24 cellular contexts compared by ENCODE assay signal in the genomic region with DNA sequence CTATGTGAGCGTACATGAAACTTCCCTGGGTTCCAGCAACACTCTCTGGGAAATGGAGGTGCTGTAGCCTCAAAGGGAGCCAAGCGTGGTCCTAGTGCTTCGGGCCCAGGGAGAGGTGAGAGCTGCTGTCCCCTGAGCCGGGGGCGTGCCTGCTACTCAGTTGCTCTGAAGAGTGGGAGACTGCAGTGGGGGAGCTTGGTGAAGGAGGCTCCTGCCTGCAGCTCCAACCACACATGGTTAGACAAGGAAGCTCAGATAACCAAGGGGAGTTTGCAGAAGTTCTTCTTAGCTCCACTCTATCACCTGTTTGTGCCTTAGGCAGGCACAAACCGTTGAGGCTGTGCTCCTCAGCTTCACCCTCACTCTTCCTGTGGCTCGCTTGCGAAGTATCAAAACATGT. TPM values are rescaled to one million over a fixed set of nuclear protein-coding genes. Genes with fewer than 3 reads are reported as not detected.
"Had no signal": no experiment of that assay in that cellular context is flagged by ENCODE, and none has a peak within 500 bp of the region (broad histone marks: within the 10 kb centered on the region; RNA-seq: fewer than 3 reads in every experiment).

No MANE protein-coding gene starts in this region.

- H3K36me3 ChIP-seq: esophagus muscularis mucosa, gastrocnemius medialis, heart right ventricle, neural progenitor cell, pancreas, suprapubic skin, tibial artery, upper lobe of right lung, vagina had no signal

- H3K36me3 Mint-ChIP-seq: naive thymus-derived CD8-positive, alpha-beta T cell; neural progenitor cell; stimulated activated effector memory CD8-positive, alpha-beta T cell treated with anti-CD3 and anti-CD28 coated beads, Interleukin-12 subunit alpha, Interleukin-12 subunit beta, amount 100 ng/mL, for 72 hours had no signal

- H3K4me3 Mint-ChIP-seq: naive thymus-derived CD8-positive, alpha-beta T cell; neural progenitor cell; stimulated activated effector memory CD8-positive, alpha-beta T cell treated with anti-CD3 and anti-CD28 coated beads, Interleukin-12 subunit alpha, Interleukin-12 subunit beta, amount 100 ng/mL, for 72 hours had no signal

- H3K27me3 ChIP-seq: gastrocnemius medialis, pancreas, suprapubic skin, upper lobe of right lung, vagina had no signal

- H3K4me1 ChIP-seq: esophagus muscularis mucosa, tibial artery, upper lobe of right lung, vagina had no signal

- H3K4me1 Mint-ChIP-seq: naive thymus-derived CD8-positive, alpha-beta T cell; stimulated activated effector memory CD8-positive, alpha-beta T cell treated with anti-CD3 and anti-CD28 coated beads, Interleukin-12 subunit alpha, Interleukin-12 subunit beta, amount 100 ng/mL, for 72 hours had no signal

- H3K9me3 Mint-ChIP-seq: naive thymus-derived CD8-positive, alpha-beta T cell; neural progenitor cell; stimulated activated effector memory CD8-positive, alpha-beta T cell treated with anti-CD3 and anti-CD28 coated beads, Interleukin-12 subunit alpha, Interleukin-12 subunit beta, amount 100 ng/mL, for 72 hours had no signal

- H3K27ac Mint-ChIP-seq: naive thymus-derived CD8-positive, alpha-beta T cell; neural progenitor cell; stimulated activated effector memory CD8-positive, alpha-beta T cell treated with anti-CD3 and anti-CD28 coated beads, Interleukin-12 subunit alpha, Interleukin-12 subunit beta, amount 100 ng/mL, for 72 hours had no signal

- H3K4me3 ChIP-seq: esophagus muscularis mucosa, gastrocnemius medialis, heart right ventricle, mucosa of descending colon, neural progenitor cell, pancreas, suprapubic skin, tibial artery, upper lobe of right lung, vagina had no signal

- H3K9me3 ChIP-seq: esophagus muscularis mucosa, gastrocnemius medialis, heart right ventricle, mucosa of descending colon, pancreas, suprapubic skin, tibial artery, upper lobe of right lung, vagina had no signal

- H3K27ac ChIP-seq: epithelial cell of prostate, esophagus muscularis mucosa, gastrocnemius medialis, heart right ventricle, neural progenitor cell, pancreas, suprapubic skin, tibial artery, upper lobe of right lung, vagina had no signal

- ATAC-seq: gastrocnemius medialis; heart right ventricle; mucosa of descending colon; naive thymus-derived CD8-positive, alpha-beta T cell; pancreas; right cardiac atrium; stimulated activated effector memory CD8-positive, alpha-beta T cell treated with anti-CD3 and anti-CD28 coated beads, Interleukin-12 subunit alpha, Interleukin-12 subunit beta, amount 100 ng/mL, for 72 hours; stimulated activated naive CD8-positive, alpha-beta T cell treated with anti-CD3 and anti-CD28 coated beads, Interleukin-15, Interleukin-2, amounts not matched to agents 100 U/mL and 50 U/mL, for 24 hours; upper lobe of right lung had no signal

- H3K4me2 ChIP-seq: neural progenitor cell had no signal

- H3K9ac ChIP-seq: neural progenitor cell had no signal

- DNase-seq: effector memory CD4-positive, alpha-beta T cell; gastrocnemius medialis; heart right ventricle; hypothalamus; kidney glomerular epithelial cell; mammary epithelial cell; mucosa of descending colon; naive thymus-derived CD8-positive, alpha-beta T cell; occipital lobe; pancreas; right cardiac atrium; small intestine; stimulated activated CD4-positive, alpha-beta T cell treated with anti-CD3 and anti-CD28 coated beads, Interleukin-2, amount 100 ng/mL, for 48 hours; stimulated activated CD8-positive, alpha-beta memory T cell treated with anti-CD3 and anti-CD28 coated beads, Interleukin-4, amount 100 ng/mL, for 48 hours; stimulated activated naive CD8-positive, alpha-beta T cell treated with anti-CD3 and anti-CD28 coated beads, Interleukin-15, Interleukin-2, amounts not matched to agents 100 U/mL and 50 U/mL, for 24 hours; tibial artery; upper lobe of right lung had no signal

- H3K27me3 Mint-ChIP-seq: progenitor cell of endocrine pancreas had no signal

RNA-seq across cellular contexts. Expression of a gene that starts 53.6 kb away (rescaled TPM):
- total RNA-seq: esophagus muscularis mucosa; gastrocnemius medialis; heart right ventricle; mammary epithelial cell; mucosa of descending colon; naive thymus-derived CD8-positive, alpha-beta T cell; occipital lobe; progenitor cell of endocrine pancreas; right cardiac atrium; upper lobe of right lung; vagina had no signal
- polyA plus RNA-seq: mammary epithelial cell; naive thymus-derived CD8-positive, alpha-beta T cell; pancreas had no signal
